Comparison of ENCODE assay signal across 17 cellular contexts in genomic region chr4:23981328-23981727, GRCh38.
"Had no signal": no experiment of that assay in that cellular context is flagged by ENCODE, and none has a peak within 500 bp of the region (broad histone marks: within the 10 kb centered on the region; RNA-seq: fewer than 3 reads in every experiment).

No MANE protein-coding gene starts in this region.

- H3K4me3 ChIP-seq: gastroesophageal sphincter, hepatocyte, neural progenitor cell, pancreas, thoracic aorta, upper lobe of right lung had no signal

- H3K27ac ChIP-seq: gastroesophageal sphincter, hepatocyte, neural progenitor cell, pancreas, thoracic aorta, upper lobe of right lung had no signal

- H3K36me3 Mint-ChIP-seq: activated naive CD8-positive, alpha-beta T cell treated with anti-CD3 and anti-CD28 coated beads for 36 hours; naive B cell; neural progenitor cell; stimulated activated effector memory CD8-positive, alpha-beta T cell treated with anti-CD3 and anti-CD28 coated beads, Interleukin-12 subunit alpha, Interleukin-12 subunit beta, amount 100 ng/mL, for 72 hours had no signal

- H3K9me3 Mint-ChIP-seq: activated CD4-positive, alpha-beta T cell treated with anti-CD3 and anti-CD28 coated beads, Interleukin-2, amount 10 ng/mL, durations not matched to agents 7 days and 5 days; activated naive CD8-positive, alpha-beta T cell treated with anti-CD3 and anti-CD28 coated beads for 36 hours; activated T-helper 1 cell treated with anti-CD3 and anti-CD28 coated beads, Interleukin-12 subunit alpha, Interleukin-12 subunit beta, Interleukin-2, Interleukin-4 antibody, amounts not matched to agents 30 ng/mL and 10 ng/mL and 1 ng/mL, durations not matched to agents 14 hours and 24 hours and 36 hours; neural progenitor cell had no signal

- ATAC-seq: effector memory CD8-positive, alpha-beta T cell; gastroesophageal sphincter; pancreas; stimulated activated effector memory CD8-positive, alpha-beta T cell treated with anti-CD3 and anti-CD28 coated beads, Interleukin-12 subunit alpha, Interleukin-12 subunit beta, amount 100 ng/mL, for 72 hours; upper lobe of right lung had no signal

- H3K4me3 Mint-ChIP-seq: activated CD4-positive, alpha-beta T cell treated with anti-CD3 and anti-CD28 coated beads, Interleukin-2, amount 10 ng/mL, durations not matched to agents 7 days and 5 days; activated naive CD8-positive, alpha-beta T cell treated with anti-CD3 and anti-CD28 coated beads for 36 hours; activated T-helper 1 cell treated with anti-CD3 and anti-CD28 coated beads, Interleukin-12 subunit alpha, Interleukin-12 subunit beta, Interleukin-2, Interleukin-4 antibody, amounts not matched to agents 30 ng/mL and 10 ng/mL and 1 ng/mL, durations not matched to agents 14 hours and 24 hours and 36 hours; effector memory CD8-positive, alpha-beta T cell; naive B cell; neural progenitor cell; stimulated activated effector memory CD8-positive, alpha-beta T cell treated with anti-CD3 and anti-CD28 coated beads, Interleukin-12 subunit alpha, Interleukin-12 subunit beta, amount 100 ng/mL, for 72 hours had no signal

- H3K36me3 ChIP-seq: gastroesophageal sphincter, neural progenitor cell, pancreas, thoracic aorta, upper lobe of right lung had no signal

- H3K9me3 ChIP-seq: gastroesophageal sphincter, pancreas, thoracic aorta, upper lobe of right lung had no signal

- H3K27me3 Mint-ChIP-seq: activated CD4-positive, alpha-beta T cell treated with anti-CD3 and anti-CD28 coated beads, Interleukin-2, amount 10 ng/mL, durations not matched to agents 7 days and 5 days; activated naive CD8-positive, alpha-beta T cell treated with anti-CD3 and anti-CD28 coated beads for 36 hours; effector memory CD8-positive, alpha-beta T cell; naive B cell had no signal

- DNase-seq: activated CD4-positive, alpha-beta T cell treated with anti-CD3 and anti-CD28 coated beads, Interleukin-2, amount 10 ng/mL, durations not matched to agents 7 days and 5 days; activated CD4-positive, CD25-positive, alpha-beta regulatory T cell; activated CD8-positive, alpha-beta memory T cell treated with anti-CD3 and anti-CD28 coated beads for 24 hours; activated naive CD8-positive, alpha-beta T cell treated with anti-CD3 and anti-CD28 coated beads for 36 hours; amygdala; dermis blood vessel endothelial cell; effector memory CD8-positive, alpha-beta T cell; naive B cell; pancreas; SW 1271; upper lobe of right lung had no signal

- H3K4me1 Mint-ChIP-seq: activated CD4-positive, alpha-beta T cell treated with anti-CD3 and anti-CD28 coated beads, Interleukin-2, amount 10 ng/mL, durations not matched to agents 7 days and 5 days; activated naive CD8-positive, alpha-beta T cell treated with anti-CD3 and anti-CD28 coated beads for 36 hours; naive B cell; stimulated activated effector memory CD8-positive, alpha-beta T cell treated with anti-CD3 and anti-CD28 coated beads, Interleukin-12 subunit alpha, Interleukin-12 subunit beta, amount 100 ng/mL, for 72 hours had no signal

- H3K27ac Mint-ChIP-seq: activated CD4-positive, alpha-beta T cell treated with anti-CD3 and anti-CD28 coated beads, Interleukin-2, amount 10 ng/mL, durations not matched to agents 7 days and 5 days; activated naive CD8-positive, alpha-beta T cell treated with anti-CD3 and anti-CD28 coated beads for 36 hours; activated T-helper 1 cell treated with anti-CD3 and anti-CD28 coated beads, Interleukin-12 subunit alpha, Interleukin-12 subunit beta, Interleukin-2, Interleukin-4 antibody, amounts not matched to agents 30 ng/mL and 10 ng/mL and 1 ng/mL, durations not matched to agents 14 hours and 24 hours and 36 hours; effector memory CD8-positive, alpha-beta T cell; naive B cell; neural progenitor cell; stimulated activated effector memory CD8-positive, alpha-beta T cell treated with anti-CD3 and anti-CD28 coated beads, Interleukin-12 subunit alpha, Interleukin-12 subunit beta, amount 100 ng/mL, for 72 hours had no signal

- H3K27me3 ChIP-seq: gastroesophageal sphincter, hepatocyte, pancreas, upper lobe of right lung had no signal

- H3K9ac ChIP-seq: neural progenitor cell had no signal

- H3K4me1 ChIP-seq: pancreas, upper lobe of right lung had no signal
